ENCODE assay signal across 8 cellular contexts in the genomic region with DNA sequence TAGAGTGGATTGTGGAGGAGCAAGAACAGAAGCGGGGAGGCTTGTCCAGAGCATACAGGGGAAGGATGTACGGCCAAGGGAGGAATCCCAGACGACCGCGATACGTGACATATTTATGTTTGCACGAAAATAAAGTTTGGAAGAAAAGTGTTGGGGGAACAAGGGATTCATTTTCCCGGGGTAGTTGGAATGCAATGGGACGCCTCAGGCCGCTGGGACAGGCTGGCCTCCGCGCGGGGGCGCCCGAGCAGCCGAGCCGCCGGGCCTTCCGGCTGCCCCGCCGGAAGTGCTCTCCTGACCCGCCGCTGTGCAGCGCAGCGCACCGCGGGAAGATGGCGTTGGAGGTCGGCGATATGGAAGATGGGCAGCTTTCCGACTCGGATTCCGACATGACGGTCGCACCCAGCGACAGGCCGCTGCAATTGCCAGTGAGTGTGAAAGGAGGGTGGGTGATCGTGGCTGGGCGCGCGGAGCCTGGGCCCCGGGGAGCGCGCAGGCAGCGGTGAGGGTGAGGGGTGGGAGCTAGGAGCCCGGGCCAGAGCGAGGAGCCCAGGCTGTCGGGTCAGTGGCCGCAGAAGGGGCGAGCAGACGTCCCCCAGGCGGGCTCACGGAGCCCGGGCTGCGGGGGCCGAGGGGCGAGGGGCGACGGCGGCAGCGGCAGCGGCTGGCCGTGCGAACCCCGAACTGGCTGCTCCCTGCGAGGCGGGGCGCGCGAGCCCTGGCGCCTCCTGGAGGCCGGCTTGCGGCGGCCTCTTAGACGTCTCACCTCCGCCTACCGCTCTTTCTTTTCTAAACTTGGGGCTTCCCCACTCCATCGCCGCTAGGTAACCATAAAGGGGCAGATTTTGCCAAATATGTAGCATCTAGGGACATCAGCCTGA. TPM values are rescaled to one million over a fixed set of nuclear protein-coding genes. Genes with fewer than 3 reads are reported as not detected.
DNase-seq lines count a peak whose midpoint lies in the region; ATAC-seq and TF ChIP-seq lines count a peak whose summit lies in the region.

A gene with protein sequence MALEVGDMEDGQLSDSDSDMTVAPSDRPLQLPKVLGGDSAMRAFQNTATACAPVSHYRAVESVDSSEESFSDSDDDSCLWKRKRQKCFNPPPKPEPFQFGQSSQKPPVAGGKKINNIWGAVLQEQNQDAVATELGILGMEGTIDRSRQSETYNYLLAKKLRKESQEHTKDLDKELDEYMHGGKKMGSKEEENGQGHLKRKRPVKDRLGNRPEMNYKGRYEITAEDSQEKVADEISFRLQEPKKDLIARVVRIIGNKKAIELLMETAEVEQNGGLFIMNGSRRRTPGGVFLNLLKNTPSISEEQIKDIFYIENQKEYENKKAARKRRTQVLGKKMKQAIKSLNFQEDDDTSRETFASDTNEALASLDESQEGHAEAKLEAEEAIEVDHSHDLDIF (plus strand): TSS at position 317 of the 881 bp plus-strand sequence. CDS start 16 bp downstream, at position 333.

- H3K9ac ChIP-seq in ES-I3 (ENCODE audit: low read depth, low read length) (peak within 1 kb of the TSS; percentile 99), Karpas-422 (ENCODE audit: low read length) (peak within 1 kb of the TSS; percentile 92), SK-N-MC (ENCODE audit: insufficient read length) (peak within 1 kb of the TSS; percentile 89)

- H3K4me1 ChIP-seq in ES-I3 (ENCODE audit: insufficient read depth, low read length) (peaks cover 24% of the 10 kb centered on the region), Karpas-422 (ENCODE audit: low read length) (peaks cover 21% of the 10 kb centered on the region), ovary (ENCODE audit: insufficient read depth) (peaks cover 13% of the 10 kb centered on the region), thyroid gland (peaks cover 15 to 21% of the 10 kb centered on the region in 2 donors)

- no peak for TF ChIP-seq EP300 in ovary (IDR thresholded peaks at IDR 0.05)

- WGBS in ovary, 3 donors = 2 to 3% (median 2%) methylated on average over 59 to 79 of the region's 79 CpGs
- WGBS in thyroid gland, 2 donors = 3 to 5% methylated on average over 20 to 36 of the region's 79 CpGs

- peak within 1 kb of the TSS; percentile 98 for H2AFZ ChIP-seq in Karpas-422 (ENCODE audit: low read length)

- H3K27ac ChIP-seq in Karpas-422 (ENCODE audit: low read length) (no peak within 1 kb of the TSS), SK-N-MC (peak within 1 kb of the TSS; percentile 61; the same call in 1 of the 2 replicates), ovary (peak within 1 kb of the TSS; percentile 54 to 67), thyroid gland (peak within 1 kb of the TSS; percentile 33 to 90 (median 71))

- DNase-seq in Karpas-422 (peak; percentile 89), SK-N-MC (ENCODE audit: low read depth, low spot score) (no peak), glomerular visceral epithelial cell (ENCODE audit: extremely low spot score) (peak; percentile 85), ovary (peak; percentile 74 to 87 (median 79)), thyroid gland (peak; percentile 74 to 79)
- DNase-seq in activated naive CD4-positive, alpha-beta T cell treated with anti-CD3 and anti-CD28 coated beads, Interleukin-2, amount 50 U/mL, for 16 hours = peak; percentile 76

- H3K9me3 ChIP-seq in ES-I3 (ENCODE audit: control insufficient read depth, insufficient read depth, low read length) (no peaks in the 10 kb centered on the region), Karpas-422 (ENCODE audit: low read length) (no peaks in the 10 kb centered on the region), SK-N-MC (ENCODE audit: low read depth, low read length) (peaks cover 3% of the 10 kb centered on the region; the same call in 1 of the 2 replicates), ovary (no peaks in the 10 kb centered on the region), thyroid gland (no peaks in the 10 kb centered on the region)

- peaks cover 14% of the 10 kb centered on the region for H4K20me1 ChIP-seq in Karpas-422 (ENCODE audit: insufficient read depth, low read depth, low read length)

- H3K27me3 ChIP-seq in Karpas-422 (ENCODE audit: low read length) (no peaks in the 10 kb centered on the region), ovary (no peaks in the 10 kb centered on the region), thyroid gland (no peaks in the 10 kb centered on the region)

- no peaks in the 10 kb centered on the region for H3K9me2 ChIP-seq in Karpas-422 (replicated peaks; ENCODE audit: insufficient read depth, low read length)

- peaks cover 49% of the 10 kb centered on the region for H3K79me2 ChIP-seq in Karpas-422 (ENCODE audit: low read length)

- peak within 1 kb of the TSS; percentile 73 for H3K4me2 ChIP-seq in Karpas-422 (ENCODE audit: low read depth, low read length, poor library complexity, severe bottlenecking)

- peaks cover 13% of the 10 kb centered on the region for H3K36me3 ChIP-seq in ES-I3 (ENCODE audit: insufficient read depth, low read length)
- peaks cover 15% of the 10 kb centered on the region; the same call in 1 of the 2 replicates for H3K36me3 ChIP-seq in Karpas-422 (ENCODE audit: insufficient read depth, low read length)
- H3K36me3 ChIP-seq in SK-N-MC (ENCODE audit: insufficient read depth, low read length) = peaks cover 25% of the 10 kb centered on the region
- no peaks in the 10 kb centered on the region for H3K36me3 ChIP-seq in ovary
- H3K36me3 ChIP-seq in thyroid gland = peaks cover 11 to 12% of the 10 kb centered on the region in 2 donors

- intact Hi-C loops in ovary (cut with DNase I) (loop anchor here in 1 of 4 donors (5.0 kb wide), 1 partner anchor 264 kb away; no protein-coding TSS in a partner anchor), thyroid gland (cut with DNase I) (no loop called here)

- TF ChIP-seq CTCF in ovary (IDR thresholded peaks at IDR 0.05) (peak; percentile 61 to 85 (median 72)), thyroid gland (IDR thresholded peaks at IDR 0.05) (peak; percentile 31 to 80 (median 50))

- ATAC-seq in GM21825 (IDR thresholded peaks at IDR 0.05; ENCODE audit: unreplicated experiment) = peak; percentile 97

- H3K4me3 ChIP-seq in Karpas-422 (ENCODE audit: low read length) (peak within 1 kb of the TSS; percentile 84), SK-N-MC (peak within 1 kb of the TSS; percentile 97), ovary (peak within 1 kb of the TSS; percentile 91), thyroid gland (replicated peaks in 1 of 3) (peak within 1 kb of the TSS; percentile 50 to 99 (median 98))

- peak; percentile 15 for TF ChIP-seq POLR2A in ovary (IDR thresholded peaks at IDR 0.05)
- TF ChIP-seq POLR2A in thyroid gland (IDR thresholded peaks at IDR 0.05) = peak in 1 of 2 donors; percentile 49

RNA-seq across cellular contexts. Expression of the gene that starts here (rescaled TPM):
- total RNA-seq in Karpas-422 (2014; rRNA removed; shearing (Covaris generic); ENCODE audit: low replicate concordance) = 15.2 and 26.1 TPM in 2 replicates
- total RNA-seq in ovary = 10 to 100 TPM; 25.8 to 37.1 (median 33.5) TPM
- 10 to 100 TPM; 24.1 to 63.7 TPM for polyA plus RNA-seq in ovary
- 10 to 100 TPM; 35.2 to 42.9 (median 40.0) TPM for total RNA-seq in thyroid gland
